In the genomic region with DNA sequence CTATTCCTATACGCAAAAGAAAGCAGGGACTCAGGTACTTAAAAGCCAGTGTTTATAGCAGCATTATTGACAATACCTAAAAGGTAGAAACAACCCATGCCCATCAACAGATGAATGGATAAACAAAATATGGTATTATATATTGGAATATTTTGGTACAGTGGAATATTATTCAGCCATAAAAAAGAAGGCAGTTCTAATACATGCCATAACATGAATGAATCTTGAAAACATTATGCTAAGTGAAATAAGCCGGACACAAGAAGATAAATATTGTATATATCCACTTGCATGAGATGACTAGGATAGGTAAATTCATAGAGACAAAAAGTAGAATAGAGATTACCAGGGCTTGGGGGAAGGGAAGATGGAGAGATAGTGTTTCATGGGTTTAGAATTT, we compare ENCODE assay signal across 20 cellular contexts.
"Had no signal": no experiment of that assay in that cellular context is flagged by ENCODE, and none has a peak within 500 bp of the region (broad histone marks: within the 10 kb centered on the region; RNA-seq: fewer than 3 reads in every experiment).

No MANE protein-coding gene starts in this region.

- H3K9me3 ChIP-seq: SK-N-SH had no signal

- FAIRE-seq: RCC 7860 had no signal

- H3K9ac ChIP-seq: KMS-11, SK-N-SH had no signal

- H3K4me2 ChIP-seq: KMS-11, SK-N-SH had no signal

- ATAC-seq: T-cell had no signal

- DNase-seq: IMR-90, Kasumi-1, MM.1S, NCI-H1092 treated with DMSO at 0.1 percent for 48 hours, NCI-H1436, NCI-H187, NCI-H2029, NCI-H2081 treated with DMSO at 0.1 percent for 48 hours, NCI-H2171, NCI-H345, NCI-H524, NCI-H526 treated with DMSO at 0.1 percent for 48 hours, NCI-H748 treated with DMSO at 0.1 percent for 48 hours, RPMI8226, SHP77, SK-N-SH, SW 1271, T-cell had no signal

- H3K27ac ChIP-seq: KMS-11 had no signal
